Comparison of ENCODE assay signal across 1 cellular context in the genomic region with DNA sequence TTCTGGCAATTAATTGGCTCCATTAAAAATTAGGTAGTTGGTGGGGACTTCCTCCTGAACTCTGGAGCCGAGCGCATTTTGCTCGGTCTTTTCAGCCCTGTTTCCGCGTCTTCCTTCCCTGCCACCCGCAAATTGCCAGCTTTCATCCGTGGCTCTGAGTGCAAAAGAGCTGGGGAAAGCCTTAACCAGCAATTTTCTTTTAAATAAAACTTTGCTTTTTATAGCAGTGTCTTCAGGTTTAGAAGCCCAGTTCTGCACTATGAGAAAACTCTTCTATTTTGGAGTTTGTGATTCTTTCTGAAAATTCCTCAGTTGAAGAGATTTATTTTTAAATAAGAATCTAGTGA.
TF ChIP-seq lines count a peak whose summit lies in the region.

No MANE protein-coding gene starts in this region.

TF ChIP-seq in endothelial cell of umbilical vein, 7 proteins besides CTCF, POLR2A, EP300 and RAD21 (continued from another document):
- no peak for TF ChIP-seq FOS (IDR thresholded peaks at IDR 0.05; ENCODE audit: borderline replicate concordance, insufficient read depth, low read length)
